Comparison of ENCODE assay signal across 1 cellular context in genomic region chr10:60942604-60943269, GRCh38.
TF ChIP-seq lines count a peak whose summit lies in the region.

No MANE protein-coding gene starts in this region.

TF ChIP-seq in IMR-90, 13 proteins besides CTCF, POLR2A, EP300 and RAD21 (continued from another document):
- TF ChIP-seq NFE2L2 (IDR thresholded peaks at IDR 0.05; ENCODE audit: low read depth, low read length) (no peak), RCOR1 (IDR thresholded peaks at IDR 0.05; ENCODE audit: insufficient replicate concordance, low read length) (no peak), ELK1 (IDR thresholded peaks at IDR 0.05; ENCODE audit: borderline replicate concordance, low read depth, low read length) (no peak), CEBPB (IDR thresholded peaks at IDR 0.05; ENCODE audit: low read depth, low read length) (no peak), CHD1 (IDR thresholded peaks at IDR 0.05; ENCODE audit: low read depth, low read length) (no peak), RFX5 (IDR thresholded peaks at IDR 0.05; ENCODE audit: low read depth, low read length) (no peak), MAZ (IDR thresholded peaks at IDR 0.05; ENCODE audit: borderline replicate concordance, low read depth, low read length) (no peak), MXI1 (IDR thresholded peaks at IDR 0.05; ENCODE audit: borderline replicate concordance, low read depth, low read length) (no peak), MAFK (IDR thresholded peaks at IDR 0.05; ENCODE audit: low read depth, low read length) (no peak)
